In genomic region chr2:53998834-53999233, GRCh38 we compare ENCODE assay signal across 13 cellular contexts. TPM values are rescaled to one million over a fixed set of nuclear protein-coding genes. Genes with fewer than 3 reads are reported as not detected.
DNase-seq lines count a peak whose midpoint lies in the region; ATAC-seq and TF ChIP-seq lines count a peak whose summit lies in the region.
"Had no signal": no experiment of that assay in that cellular context is flagged by ENCODE, and none has a peak within 500 bp of the region (broad histone marks: within the 10 kb centered on the region; RNA-seq: fewer than 3 reads in every experiment).

No MANE protein-coding gene starts in this region.

- peaks cover 9% of the 10 kb centered on the region for H3K4me1 Mint-ChIP-seq in CD4-positive, alpha-beta T cell (ENCODE audit: low read depth)

- H3K9me3 Mint-ChIP-seq in CD4-positive, alpha-beta T cell: no peaks in the 10 kb centered on the region

- POLR2A ChIA-PET in CD4-positive, alpha-beta T cell (lab: Charles Lee): interaction anchor here (2.7 kb wide), 1 partner anchor 28 kb away, joined by 14 read pairs; the partner anchor contains the start of gene PSME4

- ATAC-seq in CD4-positive, alpha-beta T cell (ENCODE audit: poor library complexity): no peak

- H3K4me3 Mint-ChIP-seq in CD4-positive, alpha-beta T cell: no peak overlapping the region
- H3K4me3 Mint-ChIP-seq: CD14-positive monocyte had no signal

- H3K9me2 ChIP-seq in MM.1S (replicated peaks; ENCODE audit: insufficient read depth, low read length): no peaks in the 10 kb centered on the region

- no peak overlapping the region for H3K9ac ChIP-seq in MM.1S (ENCODE audit: low read length)

- intact Hi-C loops in CD4-positive, alpha-beta T cell (cut with DNase I, micrococcal nuclease): loop anchor here (5.0 to 10.0 kb wide), 4 partner anchors 37 to 1236 kb away; partner anchors contain the start of genes CLHC1 (in 1 of the 2) and RPS27A (in 1 of the 2)

- no peaks in the 10 kb centered on the region for H4K20me1 ChIP-seq in MM.1S (ENCODE audit: insufficient read depth, low read length)

- no peaks in the 10 kb centered on the region for H3K79me2 ChIP-seq in MM.1S (ENCODE audit: low read length)

- H3K4me1 ChIP-seq in MM.1S (ENCODE audit: low read length): peaks cover 14% of the 10 kb centered on the region

- H3K4me3 ChIP-seq in MM.1S (ENCODE audit: low read length): no peak overlapping the region
- H3K4me3 ChIP-seq: HAP-1 had no signal

- H3K4me2 ChIP-seq in MM.1S (ENCODE audit: low read depth, low read length): peak overlapping the region; percentile 38

- peaks cover 13% of the 10 kb centered on the region for H3K36me3 Mint-ChIP-seq in CD4-positive, alpha-beta T cell (ENCODE audit: low read depth)

- H3F3A ChIP-seq in MM.1S (ENCODE audit: insufficient read depth, low read length): 0 out of 2 replicates have a peak, but pooled peaks cover 4% of the 10 kb centered on the region

- CTCF ChIA-PET in CD4-positive, alpha-beta T cell (lab: Charles Lee): no interaction called here

- peak overlapping the region; percentile 2 for H3K27ac ChIP-seq in CD4-positive, alpha-beta T cell (ENCODE audit: low read depth, low read length)
- H3K27ac ChIP-seq in MM.1S (ENCODE audit: low read length): peak overlapping the region; percentile 14; the same call in 1 of the 2 replicates
- H3K27ac ChIP-seq: 22Rv1, HL-60 had no signal

- no peaks in the 10 kb centered on the region for H3K27me3 ChIP-seq in CD4-positive, alpha-beta T cell (ENCODE audit: control insufficient read depth, insufficient read depth, low read length)
- no peaks in the 10 kb centered on the region for H3K27me3 ChIP-seq in MM.1S (replicated peaks; ENCODE audit: insufficient read depth, low read length)

- no peaks in the 10 kb centered on the region for H3K36me3 ChIP-seq in MM.1S (replicated peaks; ENCODE audit: insufficient read depth, low read length)
- H3K36me3 ChIP-seq: HAP-1 had no signal

- DNase-seq in NCI-H1105 treated with DMSO at 0.1 percent for 48 hours (lab: John Stamatoyannopoulos, UW): peak; percentile 3
- no peak for DNase-seq in NCI-H1105 (lab: John Stamatoyannopoulos, UW)
- no peak for DNase-seq in CD4-positive, alpha-beta T cell
- peak; percentile 18 for DNase-seq in MM.1S
- DNase-seq in left kidney (ENCODE audit: low read depth, low spot score): peak; percentile 19
- no peak for DNase-seq in AG08396 (ENCODE audit: low spot score)
- no peak for DNase-seq in activated naive CD4-positive, alpha-beta T cell treated with anti-CD3 and anti-CD28 coated beads, Interleukin-2, amount 50 U/mL, for 16 hours
- DNase-seq in stimulated activated CD4-positive, alpha-beta T cell treated with anti-CD3 and anti-CD28 coated beads, Interleukin-15, amount 100 ng/mL, for 24 hours: no peak
- DNase-seq: DMS53 had no signal

- no peaks in the 10 kb centered on the region for H3K9me3 ChIP-seq in CD4-positive, alpha-beta T cell (ENCODE audit: control insufficient read depth, low read length)
- no peaks in the 10 kb centered on the region for H3K9me3 ChIP-seq in MM.1S (replicated peaks; ENCODE audit: insufficient read depth, low read length)
- H3K9me3 ChIP-seq: HAP-1 had no signal

- no peak for TF ChIP-seq CTCF in CD4-positive, alpha-beta T cell (IDR thresholded peaks at IDR 0.05)
- TF ChIP-seq CTCF in MM.1S (IDR thresholded peaks at IDR 0.05; ENCODE audit: low read length): no peak

- H2AFZ ChIP-seq in MM.1S (ENCODE audit: low read length): peak overlapping the region; percentile 14

- no peak overlapping the region for H3K27ac Mint-ChIP-seq in CD4-positive, alpha-beta T cell
- H3K27ac Mint-ChIP-seq: CD14-positive monocyte had no signal

- H3K27me3 Mint-ChIP-seq in CD4-positive, alpha-beta T cell: no peaks in the 10 kb centered on the region

RNA-seq across cellular contexts. Expression of gene PSME4, which starts 28.0 kb away (rescaled TPM):
- 10 to 100 TPM; 82.6 to 87.0 TPM for total RNA-seq in CD4-positive, alpha-beta T cell

Comparison
In these comparisons a context has a peak if more than half of its experiments do, and no peak if none do; other contexts are left out.
1. DNase-seq: peak in NCI-H1105 treated with DMSO at 0.1 percent for 48 hours (single experiment), MM.1S (single experiment) and left kidney (single experiment); none in NCI-H1105 (single experiment), CD4-positive, alpha-beta T cell (0 of 10), AG08396 (single experiment), activated naive CD4-positive, alpha-beta T cell treated with anti-CD3 and anti-CD28 coated beads, Interleukin-2, amount 50 U/mL, for 16 hours (single experiment) and stimulated activated CD4-positive, alpha-beta T cell treated with anti-CD3 and anti-CD28 coated beads, Interleukin-15, amount 100 ng/mL, for 24 hours (single experiment).